In the genomic region with DNA sequence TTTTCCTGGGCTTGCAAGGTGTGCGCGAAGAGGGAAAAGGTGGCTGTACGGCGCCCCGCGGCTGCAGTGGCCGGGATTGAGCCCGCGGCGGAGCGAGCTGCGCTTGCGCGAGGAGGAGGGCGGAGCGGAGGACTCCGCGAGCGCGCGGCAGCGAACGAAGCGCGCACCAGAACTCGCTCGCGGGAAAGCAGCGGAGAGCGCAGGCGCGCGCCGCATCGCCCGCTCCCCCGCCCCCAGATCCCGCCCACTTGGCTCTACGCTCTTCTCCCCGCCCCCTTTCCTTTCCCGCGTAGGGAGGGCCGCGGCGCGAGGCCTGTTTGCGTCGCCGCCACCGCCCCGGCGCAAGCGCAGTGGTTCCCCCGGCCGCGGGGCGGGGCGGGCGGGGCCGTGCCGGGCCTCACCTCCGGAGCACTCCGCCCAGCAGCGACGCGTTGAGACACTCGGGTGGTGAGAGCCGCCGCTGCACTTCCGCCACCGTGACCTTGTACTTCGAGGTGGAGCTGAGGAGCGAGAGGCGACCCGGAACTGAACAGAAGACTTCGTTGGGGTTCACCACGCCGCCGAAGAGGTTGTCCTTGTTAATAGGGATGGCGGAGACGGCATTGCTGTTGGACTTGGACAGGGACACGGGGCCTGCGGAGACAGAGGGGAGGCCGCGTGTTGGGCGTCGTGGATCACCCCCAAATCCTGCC, we compare ENCODE assay signal across 8 cellular contexts. TPM values are rescaled to one million over a fixed set of nuclear protein-coding genes. Genes with fewer than 3 reads are reported as not detected.
DNase-seq lines count a peak whose midpoint lies in the region; ATAC-seq, FAIRE-seq and TF ChIP-seq lines count a peak whose summit lies in the region.

No MANE protein-coding gene starts in this region.

- H3K27me3 ChIP-seq in endothelial cell of umbilical vein (ENCODE audit: control insufficient read depth in 2 of 2, insufficient read depth in 2 of 2, low read length in 2 of 2), result peaks cover 55 to 78% of the 10 kb centered on the region in 2 experiments
- peaks cover 42 to 61% of the 10 kb centered on the region in 2 donors for H3K27me3 ChIP-seq in mucosa of rectum (ENCODE audit: control insufficient read depth in 2 of 2, insufficient read depth in 2 of 2, low read length in 2 of 2)

- peak overlapping the region; percentile 100 for H2AFZ ChIP-seq in endothelial cell of umbilical vein (ENCODE audit: low read depth, low read length)

- DNase-seq in D341Med (ENCODE audit: low spot score), result peak; percentile 97
- DNase-seq in HS-5 (ENCODE audit: low read depth), result peak; percentile 74
- peak; percentile 99 for DNase-seq in NOMO-1 treated with DMSO at 0.1 percent for 48 hours (lab: John Stamatoyannopoulos, UW; ENCODE audit: unreplicated experiment)
- peak; percentile 45 for DNase-seq in activated CD8-positive, alpha-beta memory T cell treated with anti-CD3 and anti-CD28 coated beads, Interleukin-2, amount 50 U/mL, for 1 hour (ENCODE audit: extremely low read depth)
- peak; percentile 90 for DNase-seq in endothelial cell of umbilical vein (ENCODE audit: low read depth, low spot score)
- peak; percentile 75 for DNase-seq in stimulated activated CD8-positive, alpha-beta memory T cell treated with anti-CD3 and anti-CD28 coated beads, Interleukin-4, amount 100 ng/mL, for 24 hours (ENCODE audit: low read depth)

- CTCF ChIA-PET in endothelial cell of umbilical vein (lab: Charles Lee), result interaction anchor here (0.6 to 1.2 kb wide), 6 partner anchors 10 to 1422 kb away, joined by 3 to 5 read pairs (median 4); no protein-coding TSS in a partner anchor

- POLR2A ChIA-PET in endothelial cell of umbilical vein (lab: Charles Lee), result no interaction called here

- H3K9me1 ChIP-seq in endothelial cell of umbilical vein (replicated peaks; ENCODE audit: control insufficient read depth, extremely low read depth, insufficient read depth, low read length), result no peaks in the 10 kb centered on the region

- no TSS peak for BruUV-seq in endothelial cell of umbilical vein (replicated peaks; lab: Mats Ljungman, UMichigan)

- peak; percentile 90 for ATAC-seq in GM21360 (IDR thresholded peaks at IDR 0.05; ENCODE audit: unreplicated experiment)

- dilution Hi-C loops in endothelial cell of umbilical vein (cut with MboI; ENCODE audit: extremely low pct_ligation_motif_present, low sequenced_read_pairs), result no loop called here

- H3K4me3 ChIP-seq in endothelial cell of umbilical vein (replicated peaks in 1 of 3; ENCODE audit: insufficient read depth in 1 of 3, low read depth in 1 of 3, low read length in 3 of 3) (peak overlapping the region; percentile 48 to 80 (median 65)), mucosa of rectum (ENCODE audit: low read length in 2 of 2) (peak overlapping the region; percentile 67 to 75)

- peak; percentile 89 for FAIRE-seq in endothelial cell of umbilical vein (lab: Jason Lieb, UNC)

- TF ChIP-seq POLR2A in endothelial cell of umbilical vein (IDR thresholded peaks at IDR 0.05; ENCODE audit: low read depth, low read length), result no peak

- no peaks in the 10 kb centered on the region for H4K20me1 ChIP-seq in endothelial cell of umbilical vein (replicated peaks; ENCODE audit: control insufficient read depth, extremely low read depth, insufficient read depth, low read length)

- H3K9ac ChIP-seq in endothelial cell of umbilical vein (replicated peaks; ENCODE audit: extremely low read depth, insufficient read depth, low read length) (peak overlapping the region; percentile 29), mucosa of rectum (ENCODE audit: low read depth in 1 of 2, low read length in 2 of 2) (peak overlapping the region; percentile 43 to 50)

- intact Hi-C loops in endothelial cell of umbilical vein (cut with micrococcal nuclease), result loop anchor here (5.0 kb wide), 1 partner anchor 1133 kb away; a partner anchor contains a TSS

- H3K4me1 ChIP-seq in endothelial cell of umbilical vein (ENCODE audit: control insufficient read depth, extremely low read depth, insufficient read depth, low read length) (peaks cover 13% of the 10 kb centered on the region), mucosa of rectum (ENCODE audit: control insufficient read depth in 2 of 2, insufficient read depth in 2 of 2, low read length in 2 of 2) (peaks cover 4 to 8% of the 10 kb centered on the region in 2 donors)

- peak overlapping the region; percentile 93 for H3K4me2 ChIP-seq in endothelial cell of umbilical vein (ENCODE audit: insufficient read depth, low read length)

- TF ChIP-seq CTCF in endothelial cell of umbilical vein (IDR thresholded peaks at IDR 0.05; ENCODE audit: extremely low read depth in 1 of 2, insufficient read depth in 1 of 2, low read depth in 1 of 2, low read length in 2 of 2), result peak; percentile 9 to 37

- no peak overlapping the region for H3K27ac ChIP-seq in endothelial cell of umbilical vein (ENCODE audit: insufficient read depth, low read depth, low read length)
- peak overlapping the region; percentile 56 to 61 for H3K27ac ChIP-seq in mucosa of rectum (ENCODE audit: low read depth in 2 of 2, low read length in 2 of 2)

- no peaks in the 10 kb centered on the region for H3K79me2 ChIP-seq in endothelial cell of umbilical vein (ENCODE audit: control insufficient read depth, insufficient read depth, low read length)

- no peaks in the 10 kb centered on the region for H3K36me3 ChIP-seq in endothelial cell of umbilical vein (ENCODE audit: control insufficient read depth in 2 of 2, extremely low read depth in 1 of 2, insufficient read depth in 2 of 2, low read length in 2 of 2)
- no peaks in the 10 kb centered on the region for H3K36me3 ChIP-seq in mucosa of rectum (ENCODE audit: control insufficient read depth in 2 of 2, insufficient read depth in 2 of 2, low read length in 2 of 2)

- H3K9me3 ChIP-seq in endothelial cell of umbilical vein (replicated peaks; ENCODE audit: control insufficient read depth, insufficient read depth, low read length), result no peaks in the 10 kb centered on the region
- H3K9me3 ChIP-seq in mucosa of rectum (ENCODE audit: control insufficient read depth in 2 of 2, low read length in 2 of 2), result peaks cover 2 to 7% of the 10 kb centered on the region in 2 donors

TF ChIP-seq in endothelial cell of umbilical vein, 7 proteins besides CTCF, POLR2A, EP300 and RAD21:
- TF ChIP-seq EZH2 (IDR thresholded peaks at IDR 0.05; ENCODE audit: borderline replicate concordance, low read depth, low read length, severe bottlenecking), result peak; percentile 26
- TF ChIP-seq POLR2AphosphoS5 (IDR thresholded peaks at IDR 0.05; ENCODE audit: insufficient read depth, low read depth, low read length), result no peak

RNA-seq across cellular contexts. Expression of a gene that starts 10.6 kb away (rescaled TPM):
- total RNA-seq in endothelial cell of umbilical vein, result not detected in 2 replicates
- polyA plus RNA-seq in endothelial cell of umbilical vein, result 0.06 and 0.11 TPM in 2 replicates
- polyA plus RNA-seq in endothelial cell of umbilical vein (2011; cell fraction: cytosol; rRNA removed), result 0.10 and 0.23 TPM in 2 replicates
- 0.43 and 0.57 TPM in 2 replicates for polyA plus RNA-seq in endothelial cell of umbilical vein (2011; cell fraction: nucleus; rRNA removed)
- polyA plus RNA-seq in endothelial cell of umbilical vein (2012), result 0.31 TPM in 1 of 2 replicates, not detected in the other
- not detected in 2 replicates for polyA minus RNA-seq in endothelial cell of umbilical vein
- polyA minus RNA-seq in endothelial cell of umbilical vein (2011; cell fraction: cytosol; rRNA and poly(A)+ RNA removed), result 57.2 TPM
- 0.82 and 0.87 TPM in 2 replicates for polyA minus RNA-seq in endothelial cell of umbilical vein (2011; cell fraction: nucleus; rRNA and poly(A)+ RNA removed)

Comparison
In these comparisons a context has a peak if more than half of its experiments do, and no peak if none do; other contexts are left out.
1. DNase-seq: peak in every context shown above with its lines; median percentile 99 in NOMO-1 treated with DMSO at 0.1 percent for 48 hours; 97 in D341Med; 90 in endothelial cell of umbilical vein; 75 in stimulated activated CD8-positive, alpha-beta memory T cell treated with anti-CD3 and anti-CD28 coated beads, Interleukin-4, amount 100 ng/mL, for 24 hours; 74 in HS-5; 45 in activated CD8-positive, alpha-beta memory T cell treated with anti-CD3 and anti-CD28 coated beads, Interleukin-2, amount 50 U/mL, for 1 hour.